In the genomic region with DNA sequence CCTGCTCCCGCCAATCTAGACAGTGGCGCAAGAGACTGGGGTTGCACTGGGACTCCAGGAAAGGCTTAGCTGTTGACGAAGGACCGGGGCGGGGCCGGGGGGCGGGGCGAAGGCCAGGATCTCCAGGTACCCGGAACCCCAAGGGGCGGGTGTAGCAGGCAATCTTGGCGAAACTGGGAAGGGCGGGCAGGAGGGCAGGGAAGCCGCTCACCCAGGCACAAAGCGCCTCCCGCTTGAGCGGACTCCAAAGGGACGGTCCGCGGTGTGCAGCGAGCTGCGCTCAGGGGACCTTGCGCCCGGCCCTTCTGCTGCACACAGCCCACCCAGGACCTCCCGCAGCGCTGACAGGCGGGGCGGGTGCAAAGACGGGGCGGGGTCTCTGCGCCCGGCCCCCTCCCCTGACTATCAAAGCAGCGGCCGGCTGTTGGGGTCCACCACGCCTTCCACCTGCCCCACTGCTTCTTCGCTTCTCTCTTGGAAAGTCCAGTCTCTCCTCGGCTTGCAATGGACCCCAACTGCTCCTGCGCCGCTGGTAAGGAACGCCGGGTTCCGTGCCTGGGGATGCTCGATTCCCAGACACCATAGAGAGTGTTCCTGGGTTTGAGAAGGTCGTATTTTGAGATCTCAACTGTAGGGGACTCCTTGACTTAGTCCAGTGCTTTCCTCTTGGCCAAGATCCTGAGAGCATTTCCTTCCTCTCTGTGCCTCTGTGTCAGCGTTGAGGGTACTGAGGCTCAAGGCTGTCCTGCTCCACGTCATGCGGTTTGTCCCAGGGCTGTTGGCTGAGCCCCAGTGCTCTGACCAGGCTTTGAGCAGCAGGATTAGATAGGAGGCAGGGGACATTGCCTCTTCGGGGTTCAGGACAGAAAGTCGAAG, we compare ENCODE assay signal across 8 cellular contexts. TPM values are rescaled to one million over a fixed set of nuclear protein-coding genes. Genes with fewer than 3 reads are reported as not detected.
DNase-seq lines count a peak whose midpoint lies in the region; ATAC-seq and TF ChIP-seq lines count a peak whose summit lies in the region.

Gene MT1F, plus strand, starts transcription at position 405 of the 876 bp plus-strand sequence. Its CDS starts 100 bp downstream, at position 505.

- ATAC-seq in HG03175 (IDR thresholded peaks at IDR 0.05; ENCODE audit: unreplicated experiment): peak; percentile 57

- no peak for TF ChIP-seq CTCF in subcutaneous adipose tissue (IDR thresholded peaks at IDR 0.05; ENCODE audit: low read depth)

- peak in 10 of 14 donors; percentile 15 to 90 (median 36) for DNase-seq in C1 segment of cervical spinal cord (lab: John Stamatoyannopoulos, UW)
- peak; percentile 75 for DNase-seq in RPMI8226
- peak; percentile 14 to 66 (median 40) for DNase-seq in activated naive CD4-positive, alpha-beta T cell (lab: John Stamatoyannopoulos, UW)
- DNase-seq in germinal center (ENCODE audit: low spot score): peak; percentile 54
- peak; percentile 21 for DNase-seq in occipital lobe (lab: John Stamatoyannopoulos, UW)
- no peak for DNase-seq in NCI-H1048 (lab: John Stamatoyannopoulos, UW)

RNA-seq across cellular contexts. Expression of gene MT1F, which starts in this region (rescaled TPM):
- total RNA-seq in occipital lobe (2.5 TPM), subcutaneous adipose tissue (10 to 100 TPM in 3 of 4 donors, 1 to 10 TPM in 1; 9.2 to 55.1 (median 11.8) TPM)
